Comparison of ENCODE assay signal across 19 cellular contexts in the genomic region with DNA sequence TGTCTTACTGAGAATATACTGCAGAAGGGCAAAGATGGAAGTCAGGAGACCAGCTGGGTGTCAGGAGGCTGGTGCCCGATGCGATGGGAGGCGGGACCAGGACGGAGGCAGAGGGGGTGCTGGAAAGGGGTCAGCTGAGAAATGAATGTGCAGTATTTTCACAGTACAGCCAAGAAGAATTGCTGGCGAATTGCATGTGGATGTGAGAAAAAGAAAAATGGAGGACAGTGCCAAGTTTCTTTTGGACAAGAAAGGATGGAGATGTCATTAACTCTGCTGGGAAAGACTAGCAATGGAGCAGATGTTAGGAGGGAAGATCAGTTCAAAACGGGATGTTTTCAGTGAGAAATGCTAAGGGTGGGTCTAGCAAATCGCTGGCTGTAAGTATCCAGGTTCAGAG. TPM values are rescaled to one million over a fixed set of nuclear protein-coding genes. Genes with fewer than 3 reads are reported as not detected.
A peak's percentile ranks its signal among the peaks of the same experiment; 100 is the strongest.
DNase-seq lines count a peak whose midpoint lies in the region; ATAC-seq and TF ChIP-seq lines count a peak whose summit lies in the region.
"Had no signal": no experiment of that assay in that cellular context is flagged by ENCODE, and none has a peak within 500 bp of the region (broad histone marks: within the 10 kb centered on the region; RNA-seq: fewer than 3 reads in every experiment).

No MANE protein-coding gene starts in this region.

- intact Hi-C loops in Right ventricle myocardium superior (cut with DNase I): no loop called here
- intact Hi-C loops in cardiac septum (cut with DNase I): no loop called here
- intact Hi-C loops in heart left ventricle (cut with DNase I): no loop called here
- intact Hi-C loops in aorta (cut with DNase I): no loop called here

- ATAC-seq in Right ventricle myocardium superior (ENCODE audit: poor library complexity) (peak; percentile 66), heart left ventricle (peak; percentile 44 to 75 (median 66)), aorta (ENCODE audit: low FRiP score) (peak; percentile 31), GM21367 (IDR thresholded peaks at IDR 0.05; ENCODE audit: unreplicated experiment) (no peak)
- ATAC-seq: GM12878, Panc1 had no signal

- no peak overlapping the region for H3K14ac ChIP-seq in mesenchymal stem cell (ENCODE audit: low read length in 2 of 2)

- H3K4me2 ChIP-seq in mesenchymal stem cell (ENCODE audit: low read length, poor library complexity, severe bottlenecking): no peak overlapping the region
- H3K4me2 ChIP-seq: KMS-11 had no signal

- H3K79me1 ChIP-seq in mesenchymal stem cell (replicated peaks; ENCODE audit: low read length, poor library complexity, severe bottlenecking): peaks cover 25% of the 10 kb centered on the region

- peak overlapping the region; percentile 15 for H2AK5ac ChIP-seq in mesenchymal stem cell (ENCODE audit: low read length, severe bottlenecking)

- H3K27ac ChIP-seq in heart left ventricle (peak overlapping the region in 5 of 12 donors; percentile 7 to 39 (median 35)), mesenchymal stem cell (ENCODE audit: low read length, poor library complexity, severe bottlenecking) (no peak overlapping the region), aorta (ENCODE audit: low read depth in 1 of 2, low read length in 2 of 2) (no peak overlapping the region)
- H3K27ac ChIP-seq: C4-2B, KMS-11 had no signal

- H3K27me3 ChIP-seq in heart left ventricle (no peaks in the 10 kb centered on the region), mesenchymal stem cell (ENCODE audit: control insufficient read depth in 1 of 2, insufficient read depth in 1 of 2, low read length in 2 of 2) (no peaks in the 10 kb centered on the region), aorta (ENCODE audit: control insufficient read depth in 1 of 2, insufficient read depth in 2 of 2, low read length in 1 of 2) (no peaks in the 10 kb centered on the region)

- H3K4me3 ChIP-seq in heart left ventricle (peak overlapping the region in 4 of 12 donors; percentile 4 to 25 (median 21)), mesenchymal stem cell (ENCODE audit: insufficient read depth in 1 of 2, low read depth in 1 of 2, low read length in 2 of 2) (peak overlapping the region in 1 of 2 experiments; percentile 28), aorta (ENCODE audit: low read length in 2 of 2) (no peak overlapping the region)
- H3K4me3 ChIP-seq: GM12878 had no signal

- no peak overlapping the region for H2AFZ ChIP-seq in mesenchymal stem cell (ENCODE audit: low read depth, low read length)

- no peak overlapping the region for H2BK120ac ChIP-seq in mesenchymal stem cell (ENCODE audit: low read depth, low read length)

- no peak overlapping the region for H2BK5ac ChIP-seq in mesenchymal stem cell (ENCODE audit: low read depth, low read length, poor library complexity, severe bottlenecking)

- WGBS in heart left ventricle, 4 donors: 45 to 56% (median 49%) methylated on average over 7 of the region's 7 CpGs
- WGBS in mesenchymal stem cell: 88% methylated on average over 7 of the region's 7 CpGs
- WGBS in aorta, 2 donors: 13 to 20% methylated on average over 7 of the region's 7 CpGs

- no peaks in the 10 kb centered on the region for H3K36me3 ChIP-seq in heart left ventricle
- no peaks in the 10 kb centered on the region for H3K36me3 ChIP-seq in mesenchymal stem cell (ENCODE audit: control insufficient read depth in 1 of 2, insufficient read depth in 2 of 2, low read depth in 1 of 2, low read length in 2 of 2)
- no peaks in the 10 kb centered on the region for H3K36me3 ChIP-seq in aorta (ENCODE audit: control insufficient read depth in 1 of 2, insufficient read depth in 2 of 2, low read length in 1 of 2)

- TF ChIP-seq CTCF in heart left ventricle (IDR thresholded peaks at IDR 0.05): no peak

- DNase-seq in Right ventricle myocardium superior: no peak
- DNase-seq in cardiac septum (ENCODE audit: low spot score): no peak
- no peak for DNase-seq in heart left ventricle
- no peak for DNase-seq in mesenchymal stem cell
- DNase-seq in aorta: no peak
- DNase-seq in NCI-H345 (lab: John Stamatoyannopoulos, UW): no peak
- DNase-seq in NCI-H2029 (lab: John Stamatoyannopoulos, UW): no peak
- DNase-seq: DMS 273 treated with DMSO at 0.1 percent for 48 hours, GDM1, GOT3, NCI-H1048, NCI-H2081 treated with DMSO at 0.1 percent for 48 hours, NCI-H82, SIG-M5 had no signal

- no peak overlapping the region for H3K18ac ChIP-seq in mesenchymal stem cell (ENCODE audit: low read depth in 1 of 2, low read length in 2 of 2)

- H3K9me3 ChIP-seq in heart left ventricle (no peaks in the 10 kb centered on the region), mesenchymal stem cell (ENCODE audit: control insufficient read depth, low read length) (no peaks in the 10 kb centered on the region), aorta (ENCODE audit: control insufficient read depth, low read length) (no peaks in the 10 kb centered on the region)

- no peak for TF ChIP-seq POLR2A in heart left ventricle (IDR thresholded peaks at IDR 0.05)

- H3K4me1 ChIP-seq in heart left ventricle (peaks cover 0 to 15% (median 0%) of the 10 kb centered on the region in 12 donors), mesenchymal stem cell (ENCODE audit: control insufficient read depth, insufficient read depth, low read depth, low read length) (peaks cover 11% of the 10 kb centered on the region), aorta (ENCODE audit: control insufficient read depth in 1 of 2, insufficient read depth in 2 of 2, low read length in 2 of 2) (no peaks in the 10 kb centered on the region)

- no peak overlapping the region for H3K4ac ChIP-seq in mesenchymal stem cell (ENCODE audit: low read depth in 1 of 2, low read length in 2 of 2)

- no peak overlapping the region for H3K23ac ChIP-seq in mesenchymal stem cell (ENCODE audit: low read length in 2 of 2)

- no peak overlapping the region for H4K8ac ChIP-seq in mesenchymal stem cell (ENCODE audit: low read length)

- no peak overlapping the region for H4K91ac ChIP-seq in mesenchymal stem cell (ENCODE audit: low read length)

- no peak overlapping the region for H2BK15ac ChIP-seq in mesenchymal stem cell (ENCODE audit: low read depth, poor library complexity, severe bottlenecking)

- no peak overlapping the region for H2BK12ac ChIP-seq in mesenchymal stem cell (ENCODE audit: low read length in 2 of 2)

- H3K9ac ChIP-seq in mesenchymal stem cell (ENCODE audit: low read length): no peak overlapping the region
- H3K9ac ChIP-seq: KMS-11 had no signal

RNA-seq across cellular contexts. Expression of a gene that starts 7.0 kb away (rescaled TPM):
- total RNA-seq in Right ventricle myocardium superior (18.0 TPM), cardiac septum (20.6 TPM), heart left ventricle (10 to 100 TPM; 14.9 to 36.5 (median 22.3) TPM), aorta (10 to 100 TPM; 29.5 to 41.4 TPM)
- polyA plus RNA-seq in heart left ventricle (10 to 100 TPM; 10.7 to 19.4 TPM), aorta (10 to 100 TPM; 21.9 to 72.1 TPM)
- polyA plus RNA-seq in mesenchymal stem cell (2013, experiment 1 of 2): 5.0 TPM
- 4.7 TPM for polyA plus RNA-seq in mesenchymal stem cell (2013, experiment 2 of 2)

RNA-seq across cellular contexts. Expression of a gene that starts 48.3 kb away (rescaled TPM):
- total RNA-seq in Right ventricle myocardium superior: 6.0 TPM
- total RNA-seq in cardiac septum: 9.7 TPM
- total RNA-seq in heart left ventricle: 10 to 100 TPM in 2 of 9 donors, 1 to 10 TPM in 7; 6.9 to 11.4 (median 8.5) TPM
- polyA plus RNA-seq in heart left ventricle: 1 to 10 TPM; 3.4 to 8.2 TPM
- 7.2 TPM for polyA plus RNA-seq in mesenchymal stem cell (2013, experiment 1 of 2)
- 7.1 TPM for polyA plus RNA-seq in mesenchymal stem cell (2013, experiment 2 of 2)
- 10 to 100 TPM; 12.9 to 19.1 TPM for total RNA-seq in aorta
- 10 to 100 TPM in 1 of 2 donors, 1 to 10 TPM in 1; 3.4 to 13.1 TPM for polyA plus RNA-seq in aorta
